5 cellular contexts compared by ENCODE assay signal in the genomic region with DNA sequence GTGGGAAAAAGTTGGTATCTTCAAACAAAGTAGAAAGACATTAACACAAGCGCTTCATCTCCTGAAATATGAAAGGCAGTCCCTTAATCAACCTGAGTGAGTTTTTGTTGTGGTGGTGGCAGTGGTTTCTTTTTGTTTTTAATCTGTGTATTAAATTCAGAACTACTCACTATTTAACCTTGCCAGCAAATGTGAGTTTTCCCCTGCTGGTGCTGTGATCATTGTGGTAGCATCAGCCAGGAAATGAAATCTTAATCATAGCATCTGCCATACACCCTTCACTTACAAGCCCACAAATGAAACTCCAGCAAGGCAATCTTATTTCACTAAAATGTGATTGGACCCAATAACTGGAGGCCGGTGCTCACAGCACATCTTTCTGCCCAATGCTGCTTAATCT.
"Had no signal": no experiment of that assay in that cellular context is flagged by ENCODE, and none has a peak within 500 bp of the region (broad histone marks: within the 10 kb centered on the region; RNA-seq: fewer than 3 reads in every experiment).

No MANE protein-coding gene starts in this region.

- H3K4me3 ChIP-seq: GM23338, HAP-1, K562 had no signal

- DNase-seq: HFFc6, KG1 had no signal
